8 cellular contexts compared by ENCODE assay signal in the genomic region with DNA sequence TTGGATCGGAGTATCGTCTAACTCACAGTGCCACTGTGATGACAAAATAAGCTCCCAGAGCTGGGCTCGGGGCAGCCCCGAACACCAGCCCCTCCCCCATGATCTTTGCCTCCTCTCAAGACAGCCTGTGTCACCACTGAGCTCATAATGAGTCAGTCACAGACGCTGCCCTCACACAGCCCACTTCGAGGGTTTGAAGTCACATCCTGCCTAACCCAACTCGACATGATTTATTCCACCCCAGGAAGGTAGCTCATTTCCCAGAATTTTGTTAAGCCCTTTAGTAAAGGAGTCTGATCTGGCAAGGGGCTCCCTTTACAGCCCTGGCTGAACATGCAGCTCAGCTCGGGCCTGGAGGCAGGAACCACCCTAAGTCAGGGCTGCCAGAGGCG. TPM values are rescaled to one million over a fixed set of nuclear protein-coding genes. Genes with fewer than 3 reads are reported as not detected.
A peak's percentile ranks its signal among the peaks of the same experiment; 100 is the strongest.
DNase-seq lines count a peak whose midpoint lies in the region; ATAC-seq and TF ChIP-seq lines count a peak whose summit lies in the region.

No MANE protein-coding gene starts in this region.

- peaks cover 89% of the 10 kb centered on the region for H4K20me1 ChIP-seq in DND-41 (ENCODE audit: insufficient read depth, low read length)

- TF ChIP-seq CTCF in DND-41 (IDR thresholded peaks at IDR 0.05; ENCODE audit: borderline replicate concordance, extremely low read depth, low read length, poor library complexity, severe bottlenecking) (no peak), endothelial cell (IDR thresholded peaks at IDR 0.05; ENCODE audit: unreplicated experiment) (no peak), thoracic aorta (IDR thresholded peaks at IDR 0.05) (no peak)

- H3K36me3 ChIP-seq in DND-41 (ENCODE audit: insufficient read depth, low read length): peaks cover 54% of the 10 kb centered on the region
- H3K36me3 ChIP-seq in KOPT-K1 (ENCODE audit: insufficient read depth, low read length): peaks cover 26% of the 10 kb centered on the region
- no peaks in the 10 kb centered on the region for H3K36me3 ChIP-seq in thoracic aorta

- H2AFZ ChIP-seq in DND-41 (ENCODE audit: low read depth, low read length): no peak overlapping the region

- DNase-seq in DND-41 (peak; percentile 60), endothelial cell (ENCODE audit: low spot score) (no peak), non-pigmented ciliary epithelial cell (ENCODE audit: low read depth) (peak; percentile 77), thoracic aorta (ENCODE audit: low spot score) (peak; percentile 91), NCI-H2171 treated with DMSO at 0.1 percent for 48 hours (lab: John Stamatoyannopoulos, UW) (no peak), occipital lobe (lab: John Stamatoyannopoulos, UW) (no peak)
- peak; percentile 89 for DNase-seq in activated CD8-positive, alpha-beta memory T cell treated with anti-CD3 and anti-CD28 coated beads for 24 hours

- H3K9me3 ChIP-seq in DND-41 (ENCODE audit: insufficient read depth, low read length, severe bottlenecking) (no peaks in the 10 kb centered on the region), KOPT-K1 (ENCODE audit: insufficient read depth, low read length, poor library complexity, severe bottlenecking) (no peaks in the 10 kb centered on the region), thoracic aorta (no peaks in the 10 kb centered on the region)

- H3K4me1 Mint-ChIP-seq in endothelial cell (ENCODE audit: unreplicated experiment): peaks cover 85% of the 10 kb centered on the region

- no peak overlapping the region for H3K4me2 ChIP-seq in DND-41 (ENCODE audit: insufficient read depth, low read length)

- H3K79me2 ChIP-seq in DND-41 (ENCODE audit: insufficient read depth, low read length): peaks cover 99% of the 10 kb centered on the region

- H3K27ac ChIP-seq in DND-41 (ENCODE audit: low read length): no peak overlapping the region
- peak overlapping the region; percentile 18 for H3K27ac ChIP-seq in KOPT-K1 (ENCODE audit: low read depth, low read length, poor library complexity, severe bottlenecking)
- peak overlapping the region; percentile 93 to 97 for H3K27ac ChIP-seq in thoracic aorta

- H3K9ac ChIP-seq in DND-41 (ENCODE audit: low read depth, low read length): no peak overlapping the region

- H3K9me3 Mint-ChIP-seq in endothelial cell (ENCODE audit: unreplicated experiment): no peaks in the 10 kb centered on the region

- peaks cover 8% of the 10 kb centered on the region for H3K36me3 Mint-ChIP-seq in endothelial cell (ENCODE audit: low read depth, unreplicated experiment)

- H3K27me3 ChIP-seq in DND-41 (ENCODE audit: insufficient read depth, low read length, poor library complexity): no peaks in the 10 kb centered on the region
- H3K27me3 ChIP-seq in thoracic aorta (replicated peaks; ENCODE audit: insufficient read depth): no peaks in the 10 kb centered on the region

- ATAC-seq in DND-41 (ENCODE audit: insufficient read depth, low read depth) (peak; percentile 80), thoracic aorta (ENCODE audit: insufficient number of reproducible peaks, low FRiP score, low read depth) (peak; percentile 79)

- peaks cover 18% of the 10 kb centered on the region for H3K27me3 Mint-ChIP-seq in endothelial cell (ENCODE audit: unreplicated experiment)

- H3K4me1 ChIP-seq in DND-41 (ENCODE audit: insufficient read depth, low read length): peaks cover 27% of the 10 kb centered on the region
- peaks cover 96 to 100% of the 10 kb centered on the region in 2 donors for H3K4me1 ChIP-seq in thoracic aorta (ENCODE audit: control insufficient read depth in 1 of 2, low read depth in 2 of 2)

- H3K4me3 ChIP-seq in DND-41 (ENCODE audit: low read depth in 1 of 2, low read length in 2 of 2) (no peak overlapping the region), thoracic aorta (peak overlapping the region; percentile 60)

- H3K4me3 Mint-ChIP-seq in endothelial cell (ENCODE audit: unreplicated experiment): peak overlapping the region; percentile 29

- H3K27ac Mint-ChIP-seq in endothelial cell (ENCODE audit: unreplicated experiment): peak overlapping the region; percentile 87

RNA-seq across cellular contexts. Expression of a gene that starts 22.8 kb away (rescaled TPM):
- 931 TPM for total RNA-seq in endothelial cell (ENCODE audit: unreplicated experiment)
- 1,000 to 10,000 TPM; 1,447 to 1,631 TPM for total RNA-seq in thoracic aorta
- 34.6 TPM for total RNA-seq in occipital lobe

Comparison
In these comparisons a context has a peak if more than half of its experiments do, and no peak if none do; other contexts are left out.
1. DNase-seq: peak in DND-41 (single experiment), activated CD8-positive, alpha-beta memory T cell treated with anti-CD3 and anti-CD28 coated beads for 24 hours (single experiment), non-pigmented ciliary epithelial cell (single experiment) and thoracic aorta (single experiment); none in endothelial cell (single experiment), NCI-H2171 treated with DMSO at 0.1 percent for 48 hours (single experiment) and occipital lobe (single experiment).
2. RNA of a gene that starts 22.8 kb away (total RNA-seq): 1,447 to 1,631 TPM in thoracic aorta and 931 TPM in endothelial cell (single experiment); 34.6 TPM in occipital lobe (single experiment); every median in the first group is over 10 times any median in the second.